Comparison of ENCODE assay signal across 8 cellular contexts in genomic region chr19:55452381-55453325, GRCh38. TPM values are rescaled to one million over a fixed set of nuclear protein-coding genes. Genes with fewer than 3 reads are reported as not detected.
DNase-seq lines count a peak whose midpoint lies in the region; ATAC-seq and TF ChIP-seq lines count a peak whose summit lies in the region.

No MANE protein-coding gene starts in this region.

- H3K36me3 Mint-ChIP-seq in activated CD4-positive, alpha-beta T cell treated with anti-CD3 and anti-CD28 coated beads, Interleukin-2, amount 10 ng/mL, durations not matched to agents 24 days and 14 days (ENCODE audit: low read depth) = peaks cover 9% of the 10 kb centered on the region
- peaks cover 15% of the 10 kb centered on the region for H3K36me3 Mint-ChIP-seq in activated T-helper 2 cell treated with anti-CD3 and anti-CD28 coated beads, Interferon-gamma antibody, Interleukin-2, Interleukin-4, amounts not matched to agents 10 μg/mL and 5 μg/mL and 100 μg/mL, durations not matched to agents 14 hours and 24 hours and 36 hours (ENCODE audit: low read depth)
- H3K36me3 Mint-ChIP-seq in neural progenitor cell = no peaks in the 10 kb centered on the region

- H3K9me3 Mint-ChIP-seq in activated CD4-positive, alpha-beta T cell treated with anti-CD3 and anti-CD28 coated beads, Interleukin-2, amount 10 ng/mL, durations not matched to agents 24 days and 14 days = no peaks in the 10 kb centered on the region
- H3K9me3 Mint-ChIP-seq in activated T-helper 2 cell treated with anti-CD3 and anti-CD28 coated beads, Interferon-gamma antibody, Interleukin-2, Interleukin-4, amounts not matched to agents 10 μg/mL and 5 μg/mL and 100 μg/mL, durations not matched to agents 14 hours and 24 hours and 36 hours = no peaks in the 10 kb centered on the region
- H3K9me3 Mint-ChIP-seq in neural progenitor cell = no peaks in the 10 kb centered on the region

- H3K36me3 ChIP-seq in neural progenitor cell = no peaks in the 10 kb centered on the region

- no peak overlapping the region for H3K27ac ChIP-seq in neural progenitor cell

- ATAC-seq in GM18511 (IDR thresholded peaks at IDR 0.05; ENCODE audit: unreplicated experiment) (no peak), GM21360 (IDR thresholded peaks at IDR 0.05; ENCODE audit: unreplicated experiment) (no peak)

- no peaks in the 10 kb centered on the region for H3K9me3 ChIP-seq in neural progenitor cell (ENCODE audit: low read depth)

- H3K4me1 Mint-ChIP-seq in activated CD4-positive, alpha-beta T cell treated with anti-CD3 and anti-CD28 coated beads, Interleukin-2, amount 10 ng/mL, durations not matched to agents 24 days and 14 days = peaks cover 5% of the 10 kb centered on the region
- H3K4me1 Mint-ChIP-seq in activated T-helper 2 cell treated with anti-CD3 and anti-CD28 coated beads, Interferon-gamma antibody, Interleukin-2, Interleukin-4, amounts not matched to agents 10 μg/mL and 5 μg/mL and 100 μg/mL, durations not matched to agents 14 hours and 24 hours and 36 hours (ENCODE audit: low read depth) = peaks cover 3% of the 10 kb centered on the region
- H3K4me1 Mint-ChIP-seq in neural progenitor cell = peaks cover 13% of the 10 kb centered on the region

- intact Hi-C loops in activated CD4-positive, alpha-beta T cell treated with anti-CD3 and anti-CD28 coated beads, Interleukin-2, amount 10 ng/mL, durations not matched to agents 24 days and 14 days (cut with micrococcal nuclease) = no loop called here
- intact Hi-C loops in activated T-helper 2 cell treated with anti-CD3 and anti-CD28 coated beads, Interferon-gamma antibody, Interleukin-2, Interleukin-4, amounts not matched to agents 10 μg/mL and 5 μg/mL and 100 μg/mL, durations not matched to agents 14 hours and 24 hours and 36 hours (cut with micrococcal nuclease) = no loop called here

- DNase-seq in activated CD4-positive, alpha-beta T cell treated with anti-CD3 and anti-CD28 coated beads, Interleukin-2, amount 10 ng/mL, durations not matched to agents 24 days and 14 days = peak; percentile 84
- DNase-seq in activated CD4-positive, alpha-beta T cell treated with anti-CD3 and anti-CD28 coated beads for 4 hours = no peak
- peak; percentile 7 for DNase-seq in NCI-H460 (ENCODE audit: extremely low read depth, low read depth)
- peak; percentile 42 for DNase-seq in activated T-helper 2 cell treated with anti-CD3 and anti-CD28 coated beads, Interferon-gamma antibody, Interleukin-2, Interleukin-4, amounts not matched to agents 10 μg/mL and 5 μg/mL and 100 μg/mL, durations not matched to agents 14 hours and 24 hours and 36 hours (ENCODE audit: low spot score)
- peak; percentile 85 for DNase-seq in foreskin melanocyte
- DNase-seq in neural progenitor cell (ENCODE audit: low spot score) = peak; percentile 94

- H3F3A ChIP-seq in neural progenitor cell (ENCODE audit: low read depth) = peaks cover 16% of the 10 kb centered on the region

- H3K4me3 Mint-ChIP-seq in activated CD4-positive, alpha-beta T cell treated with anti-CD3 and anti-CD28 coated beads, Interleukin-2, amount 10 ng/mL, durations not matched to agents 24 days and 14 days = no peak overlapping the region
- H3K4me3 Mint-ChIP-seq in activated T-helper 2 cell treated with anti-CD3 and anti-CD28 coated beads, Interferon-gamma antibody, Interleukin-2, Interleukin-4, amounts not matched to agents 10 μg/mL and 5 μg/mL and 100 μg/mL, durations not matched to agents 14 hours and 24 hours and 36 hours (ENCODE audit: low read depth) = no peak overlapping the region
- peak overlapping the region; percentile 80 for H3K4me3 Mint-ChIP-seq in neural progenitor cell

- peak overlapping the region; percentile 53 for H3K4me3 ChIP-seq in neural progenitor cell

- H3K27me3 ChIP-seq in neural progenitor cell = peaks cover 56% of the 10 kb centered on the region

- peaks cover 11% of the 10 kb centered on the region for H3K4me1 ChIP-seq in neural progenitor cell

- no peak for TF ChIP-seq CTCF in neural progenitor cell (IDR thresholded peaks at IDR 0.05)

- H2AFZ ChIP-seq in neural progenitor cell (replicated peaks) = no peak overlapping the region

- H3K4me2 ChIP-seq in neural progenitor cell = peak overlapping the region; percentile 90

- peaks cover 30% of the 10 kb centered on the region for H3K27me3 Mint-ChIP-seq in activated CD4-positive, alpha-beta T cell treated with anti-CD3 and anti-CD28 coated beads, Interleukin-2, amount 10 ng/mL, durations not matched to agents 24 days and 14 days
- H3K27me3 Mint-ChIP-seq in activated T-helper 2 cell treated with anti-CD3 and anti-CD28 coated beads, Interferon-gamma antibody, Interleukin-2, Interleukin-4, amounts not matched to agents 10 μg/mL and 5 μg/mL and 100 μg/mL, durations not matched to agents 14 hours and 24 hours and 36 hours (ENCODE audit: low read depth) = peaks cover 24% of the 10 kb centered on the region
- peaks cover 26% of the 10 kb centered on the region for H3K27me3 Mint-ChIP-seq in neural progenitor cell (ENCODE audit: insufficient read depth, low read depth)

- H4K20me1 ChIP-seq in neural progenitor cell (ENCODE audit: low read depth) = peaks cover 20% of the 10 kb centered on the region

- H3K27ac Mint-ChIP-seq in activated CD4-positive, alpha-beta T cell treated with anti-CD3 and anti-CD28 coated beads, Interleukin-2, amount 10 ng/mL, durations not matched to agents 24 days and 14 days = no peak overlapping the region
- H3K27ac Mint-ChIP-seq in activated T-helper 2 cell treated with anti-CD3 and anti-CD28 coated beads, Interferon-gamma antibody, Interleukin-2, Interleukin-4, amounts not matched to agents 10 μg/mL and 5 μg/mL and 100 μg/mL, durations not matched to agents 14 hours and 24 hours and 36 hours = no peak overlapping the region
- no peak overlapping the region for H3K27ac Mint-ChIP-seq in neural progenitor cell

- H3K9ac ChIP-seq in neural progenitor cell = no peak overlapping the region

- H3K79me2 ChIP-seq in neural progenitor cell (ENCODE audit: low read depth) = no peaks in the 10 kb centered on the region

RNA-seq across cellular contexts. Expression of gene ISOC2, which starts 8.8 kb away (rescaled TPM):
- total RNA-seq in activated CD4-positive, alpha-beta T cell treated with anti-CD3 and anti-CD28 coated beads, Interleukin-2, amount 10 ng/mL, durations not matched to agents 24 days and 14 days = 34.2 and 35.2 TPM in 2 replicates
- 33.9 and 39.6 TPM in 2 replicates for total RNA-seq in NCI-H460 (2014; rRNA removed; shearing (Covaris generic))
- polyA plus RNA-seq in NCI-H460 (2014; cell fraction: nucleus; rRNA removed) = 87.7 and 158 TPM in 2 replicates
- total RNA-seq in activated T-helper 2 cell treated with anti-CD3 and anti-CD28 coated beads, Interferon-gamma antibody, Interleukin-2, Interleukin-4, amounts not matched to agents 10 μg/mL and 5 μg/mL and 100 μg/mL, durations not matched to agents 14 hours and 24 hours and 36 hours = 30.4 and 34.8 TPM in 2 replicates
- total RNA-seq in neural progenitor cell (ENCODE audit: low replicate concordance) = 14.8 and 34.4 TPM in 2 replicates

RNA-seq across cellular contexts. Expression of gene SHISA7, which starts 9.6 kb away (rescaled TPM):
- not detected in 2 replicates for total RNA-seq in activated CD4-positive, alpha-beta T cell treated with anti-CD3 and anti-CD28 coated beads, Interleukin-2, amount 10 ng/mL, durations not matched to agents 24 days and 14 days
- not detected in 2 replicates for total RNA-seq in NCI-H460 (2014; rRNA removed; shearing (Covaris generic))
- polyA plus RNA-seq in NCI-H460 (2014; cell fraction: nucleus; rRNA removed) = not detected in 2 replicates
- total RNA-seq in activated T-helper 2 cell treated with anti-CD3 and anti-CD28 coated beads, Interferon-gamma antibody, Interleukin-2, Interleukin-4, amounts not matched to agents 10 μg/mL and 5 μg/mL and 100 μg/mL, durations not matched to agents 14 hours and 24 hours and 36 hours = not detected in 2 replicates
- total RNA-seq in neural progenitor cell (ENCODE audit: low replicate concordance) = 0.09 and 0.21 TPM in 2 replicates

RNA-seq across cellular contexts. Expression of gene C19orf85, which starts 11.9 kb away (rescaled TPM):
- total RNA-seq in activated CD4-positive, alpha-beta T cell treated with anti-CD3 and anti-CD28 coated beads, Interleukin-2, amount 10 ng/mL, durations not matched to agents 24 days and 14 days = not detected in 2 replicates
- not detected in 2 replicates for total RNA-seq in NCI-H460 (2014; rRNA removed; shearing (Covaris generic))
- polyA plus RNA-seq in NCI-H460 (2014; cell fraction: nucleus; rRNA removed) = not detected in 2 replicates
- total RNA-seq in activated T-helper 2 cell treated with anti-CD3 and anti-CD28 coated beads, Interferon-gamma antibody, Interleukin-2, Interleukin-4, amounts not matched to agents 10 μg/mL and 5 μg/mL and 100 μg/mL, durations not matched to agents 14 hours and 24 hours and 36 hours = not detected in 2 replicates
- not detected in 2 replicates for total RNA-seq in neural progenitor cell (ENCODE audit: low replicate concordance)

RNA-seq across cellular contexts. Expression of gene ZNF628, which starts 23.8 kb away (rescaled TPM):
- total RNA-seq in activated CD4-positive, alpha-beta T cell treated with anti-CD3 and anti-CD28 coated beads, Interleukin-2, amount 10 ng/mL, durations not matched to agents 24 days and 14 days = 8.8 and 10.0 TPM in 2 replicates
- total RNA-seq in NCI-H460 (2014; rRNA removed; shearing (Covaris generic)) = 2.1 and 6.1 TPM in 2 replicates
- polyA plus RNA-seq in NCI-H460 (2014; cell fraction: nucleus; rRNA removed) = 1.5 and 2.0 TPM in 2 replicates
- total RNA-seq in activated T-helper 2 cell treated with anti-CD3 and anti-CD28 coated beads, Interferon-gamma antibody, Interleukin-2, Interleukin-4, amounts not matched to agents 10 μg/mL and 5 μg/mL and 100 μg/mL, durations not matched to agents 14 hours and 24 hours and 36 hours = 8.6 and 9.5 TPM in 2 replicates
- total RNA-seq in neural progenitor cell (ENCODE audit: low replicate concordance) = 5.0 TPM in 1 of 2 replicates, not detected in the other

RNA-seq across cellular contexts. Expression of gene NAT14, which starts 32.3 kb away (rescaled TPM):
- total RNA-seq in activated CD4-positive, alpha-beta T cell treated with anti-CD3 and anti-CD28 coated beads, Interleukin-2, amount 10 ng/mL, durations not matched to agents 24 days and 14 days = 21.7 and 23.4 TPM in 2 replicates
- 3.9 and 4.5 TPM in 2 replicates for total RNA-seq in NCI-H460 (2014; rRNA removed; shearing (Covaris generic))
- polyA plus RNA-seq in NCI-H460 (2014; cell fraction: nucleus; rRNA removed) = 20.7 and 28.5 TPM in 2 replicates
- total RNA-seq in activated T-helper 2 cell treated with anti-CD3 and anti-CD28 coated beads, Interferon-gamma antibody, Interleukin-2, Interleukin-4, amounts not matched to agents 10 μg/mL and 5 μg/mL and 100 μg/mL, durations not matched to agents 14 hours and 24 hours and 36 hours = 20.0 and 20.2 TPM in 2 replicates
- 16.2 and 49.2 TPM in 2 replicates for total RNA-seq in neural progenitor cell (ENCODE audit: low replicate concordance)

Comparison
In these comparisons a context has a peak if more than half of its experiments do, and no peak if none do; other contexts are left out.
1. DNase-seq: peak in activated CD4-positive, alpha-beta T cell treated with anti-CD3 and anti-CD28 coated beads, Interleukin-2, amount 10 ng/mL, durations not matched to agents 24 days and 14 days (single experiment), NCI-H460 (single experiment), activated T-helper 2 cell treated with anti-CD3 and anti-CD28 coated beads, Interferon-gamma antibody, Interleukin-2, Interleukin-4, amounts not matched to agents 10 μg/mL and 5 μg/mL and 100 μg/mL, durations not matched to agents 14 hours and 24 hours and 36 hours (single experiment), foreskin melanocyte (single experiment) and neural progenitor cell (single experiment); none in activated CD4-positive, alpha-beta T cell treated with anti-CD3 and anti-CD28 coated beads for 4 hours (0 of 2).